In the genomic region with DNA sequence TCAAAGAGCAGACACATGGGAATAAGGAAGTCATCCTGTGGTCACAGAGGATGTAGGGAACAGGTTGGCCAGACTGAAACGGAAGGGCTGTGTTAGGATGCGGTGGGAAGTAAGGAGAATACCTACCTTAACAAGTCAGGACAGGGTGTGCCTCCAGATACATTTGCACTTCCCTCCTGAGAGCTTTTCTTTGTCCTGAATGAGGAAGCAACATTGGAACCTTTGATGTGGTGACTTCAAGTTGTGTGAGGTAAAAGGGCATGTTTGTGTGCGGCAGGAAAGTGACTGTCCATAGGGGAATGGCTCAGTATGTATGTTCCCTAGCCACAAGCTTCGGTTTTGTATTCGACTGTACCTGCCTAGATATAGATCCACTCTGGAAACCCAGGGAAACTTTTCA, we compare ENCODE assay signal across 1 cellular context.
TF ChIP-seq lines count a peak whose summit lies in the region.

No MANE protein-coding gene starts in this region.

TF ChIP-seq in H1, 55 proteins besides CTCF, POLR2A, EP300 and RAD21:
- TF ChIP-seq YY1 (IDR thresholded peaks at IDR 0.05; ENCODE audit: low read depth, low read length) (no peak), EZH2 (IDR thresholded peaks at IDR 0.05; ENCODE audit: low read depth, low read length, severe bottlenecking) (no peak), JUN (IDR thresholded peaks at IDR 0.05; ENCODE audit: low read depth, low read length) (no peak), HDAC2 (IDR thresholded peaks at IDR 0.05; ENCODE audit: borderline replicate concordance in 1 of 2, low read depth in 2 of 2, low read length in 2 of 2) (no peak), SRF (IDR thresholded peaks at IDR 0.05; ENCODE audit: low read depth, low read length) (no peak), KDM4A (IDR thresholded peaks at IDR 0.05; ENCODE audit: low read depth, low read length, severe bottlenecking) (no peak), SIX5 (IDR thresholded peaks at IDR 0.05; ENCODE audit: low read depth, low read length) (no peak), EGR1 (IDR thresholded peaks at IDR 0.05; ENCODE audit: borderline replicate concordance, low read depth, low read length) (no peak), TBP (IDR thresholded peaks at IDR 0.05; ENCODE audit: low read depth, low read length) (no peak), BRCA1 (IDR thresholded peaks at IDR 0.05; ENCODE audit: low read depth, low read length) (no peak), ZNF274 (IDR thresholded peaks at IDR 0.05; ENCODE audit: borderline replicate concordance, extremely low read depth, low read length) (no peak), SUZ12 (IDR thresholded peaks at IDR 0.05; ENCODE audit: low read length) (no peak), CEBPB (IDR thresholded peaks at IDR 0.05; ENCODE audit: low read depth, low read length) (no peak), RNF2 (IDR thresholded peaks at IDR 0.05; ENCODE audit: borderline replicate concordance, low read depth, low read length, missing control alignments, poor library complexity, severe bottlenecking) (no peak), CREB1 (IDR thresholded peaks at IDR 0.05) (no peak), MAFK (IDR thresholded peaks at IDR 0.05; ENCODE audit: low read depth, low read length) (no peak), SP2 (IDR thresholded peaks at IDR 0.05; ENCODE audit: low read length) (no peak)
TF ChIP-seq in H1: peak in this region for 0.
